9 cellular contexts compared by ENCODE assay signal in genomic region chr1:50750021-50750619, GRCh38.
DNase-seq lines count a peak whose midpoint lies in the region; ATAC-seq and TF ChIP-seq lines count a peak whose summit lies in the region.
"Had no signal": no experiment of that assay in that cellular context is flagged by ENCODE, and none has a peak within 500 bp of the region (broad histone marks: within the 10 kb centered on the region; RNA-seq: fewer than 3 reads in every experiment).

No MANE protein-coding gene starts in this region.

- TF ChIP-seq CTCF in astrocyte of the spinal cord (IDR thresholded peaks at IDR 0.05; ENCODE audit: low read depth, low read length) (peak; percentile 61), liver (IDR thresholded peaks at IDR 0.05; ENCODE audit: low read depth, low read length, missing input control) (peak; percentile 16)

- peaks cover 0 to 1% (median 0%) of the 10 kb centered on the region in 4 donors for H3K36me3 ChIP-seq in liver (ENCODE audit: control insufficient read depth in 4 of 4, insufficient read depth in 3 of 4, low read depth in 1 of 4, low read length in 3 of 4)

- in situ Hi-C loops in astrocyte of the spinal cord (cut with HindIII; ENCODE audit: low sequenced_read_pairs): no loop called here

- ATAC-seq in GM18861 (IDR thresholded peaks at IDR 0.05; ENCODE audit: unreplicated experiment): no peak
- ATAC-seq in GM18873 (IDR thresholded peaks at IDR 0.05; ENCODE audit: low FRiP score, unreplicated experiment): no peak

- peaks cover 0 to 3% (median 0%) of the 10 kb centered on the region in 4 donors for H3K4me1 ChIP-seq in liver (ENCODE audit: control insufficient read depth in 4 of 4, insufficient read depth in 4 of 4, low read length in 3 of 4)

- H3K9me3 ChIP-seq in liver (ENCODE audit: control insufficient read depth in 4 of 4, low read length in 3 of 4): no peaks in the 10 kb centered on the region

- H3K27me3 ChIP-seq in liver (ENCODE audit: control insufficient read depth in 4 of 4, insufficient read depth in 4 of 4, low read length in 3 of 4): no peaks in the 10 kb centered on the region

- no peak overlapping the region for H3K4me3 ChIP-seq in Jurkat, Clone E6-1 (ENCODE audit: low read length)
- H3K4me3 ChIP-seq in astrocyte of the spinal cord (ENCODE audit: low read depth, low read length) (no peak overlapping the region), liver (ENCODE audit: low read depth in 1 of 3, low read length in 3 of 3) (no peak overlapping the region)

- 69% methylated on average over 2 of the region's 2 CpGs for WGBS in liver

- peak; percentile 60 to 67 for TF ChIP-seq RAD21 in liver (IDR thresholded peaks at IDR 0.05)

- H3K27ac ChIP-seq in liver (ENCODE audit: low read depth in 1 of 2, low read length in 2 of 2): no peak overlapping the region
- H3K27ac ChIP-seq: KMS-11 had no signal

- peak; percentile 53 for DNase-seq in DMS53 (lab: John Stamatoyannopoulos, UW)
- DNase-seq in Jurkat, Clone E6-1 (ENCODE audit: low read depth, low spot score): peak; percentile 24
- peak; percentile 45 for DNase-seq in astrocyte of the spinal cord (ENCODE audit: low read depth, low spot score)
- no peak for DNase-seq in activated naive CD4-positive, alpha-beta T cell treated with anti-CD3 and anti-CD28 coated beads, Interleukin-2, amount 50 U/mL, for 16 hours
- no peak for DNase-seq in activated gamma-delta T cell treated with Interleukin-2 at 50 U/mL for 16 hours

- no peak overlapping the region for H3K9ac ChIP-seq in liver (ENCODE audit: low read depth in 1 of 2, low read length in 2 of 2)
- H3K9ac ChIP-seq: KMS-11 had no signal

TF ChIP-seq in liver, 16 proteins besides CTCF, POLR2A, EP300 and RAD21:
- TF ChIP-seq NR2F2 (IDR thresholded peaks at IDR 0.05) (no peak), REST (IDR thresholded peaks at IDR 0.05) (no peak), SP1 (IDR thresholded peaks at IDR 0.05) (no peak), ZBTB33 (IDR thresholded peaks at IDR 0.05) (no peak), HNF4A (conservative IDR thresholded peaks at IDR 0.05) (no peak)

Comparison
In these comparisons a context has a peak if more than half of its experiments do, and no peak if none do; other contexts are left out.
1. DNase-seq: peak in DMS53 (single experiment), Jurkat, Clone E6-1 (single experiment) and astrocyte of the spinal cord (single experiment); none in activated naive CD4-positive, alpha-beta T cell treated with anti-CD3 and anti-CD28 coated beads, Interleukin-2, amount 50 U/mL, for 16 hours (single experiment) and activated gamma-delta T cell treated with Interleukin-2 at 50 U/mL for 16 hours (single experiment).